Comparison of ENCODE assay signal across 1 cellular context in genomic region chr9:84838879-84839278, GRCh38.
TF ChIP-seq lines count a peak whose summit lies in the region.

No MANE protein-coding gene starts in this region.

TF ChIP-seq in GM12878, 131 proteins besides CTCF, POLR2A, EP300 and RAD21 (continued from another document):
- TF ChIP-seq ZBTB4 (CRISPR knock-in tag; IDR thresholded peaks at IDR 0.05), result no peak
- TF ChIP-seq PKNOX1 (IDR thresholded peaks at IDR 0.05), result peak; percentile 16; the same call in 1 of the 2 replicates
- TF ChIP-seq IRF4 (IDR thresholded peaks at IDR 0.05; ENCODE audit: low read depth, low read length), result peak; percentile 83; the same call in 1 of the 2 replicates
- peak; percentile 61; the same call in 1 of the 2 replicates for TF ChIP-seq JUNB (IDR thresholded peaks at IDR 0.05)
- no peak for TF ChIP-seq TCF7 (IDR thresholded peaks at IDR 0.05; ENCODE audit: borderline replicate concordance)
- peak; percentile 88 for TF ChIP-seq MLLT1 (IDR thresholded peaks at IDR 0.05)
- TF ChIP-seq BACH1 (IDR thresholded peaks at IDR 0.05; ENCODE audit: borderline replicate concordance), result peak; percentile 77
- TF ChIP-seq NR2F1 (conservative IDR thresholded peaks at IDR 0.05), result peak; percentile 76; the same call in 1 of the 2 replicates
- no peak for TF ChIP-seq CREB1 (IDR thresholded peaks at IDR 0.05; ENCODE audit: low read depth)
- no peak for TF ChIP-seq CBX5 (IDR thresholded peaks at IDR 0.05; ENCODE audit: low read depth)
- 0 out of 3 replicates have a peak, but pooled peaks have one; percentile 25 for TF ChIP-seq POU2F2 (IDR thresholded peaks at IDR 0.05; ENCODE audit: borderline replicate concordance, low read depth, low read length)
- no peak for TF ChIP-seq MXI1 (IDR thresholded peaks at IDR 0.05; ENCODE audit: low read depth, low read length)
- no peak for TF ChIP-seq ZNF207 (IDR thresholded peaks at IDR 0.05; ENCODE audit: borderline replicate concordance)
- TF ChIP-seq MYB (IDR thresholded peaks at IDR 0.05; ENCODE audit: borderline replicate concordance, low read depth, low read length), result no peak
- TF ChIP-seq STAT3 (IDR thresholded peaks at IDR 0.05; ENCODE audit: low read depth, low read length), result no peak
- peak; percentile 22; the same call in 1 of the 2 replicates for TF ChIP-seq PAX5 (IDR thresholded peaks at IDR 0.05; ENCODE audit: borderline replicate concordance, low read depth, low read length)
- no peak for TF ChIP-seq EZH2 (IDR thresholded peaks at IDR 0.05; ENCODE audit: borderline replicate concordance, control insufficient read depth, low read depth, low read length)
- TF ChIP-seq BRCA1 (IDR thresholded peaks at IDR 0.05; ENCODE audit: low read depth, low read length), result no peak
- peak; percentile 97 for TF ChIP-seq ATF7 (IDR thresholded peaks at IDR 0.05; ENCODE audit: low read depth)
- TF ChIP-seq NFXL1 (IDR thresholded peaks at IDR 0.05; ENCODE audit: borderline replicate concordance), result no peak
- peak; percentile 86 for TF ChIP-seq BMI1 (IDR thresholded peaks at IDR 0.05; ENCODE audit: borderline replicate concordance)
- no peak for TF ChIP-seq ATF3 (IDR thresholded peaks at IDR 0.05; ENCODE audit: borderline replicate concordance, extremely low read depth, low read depth, low read length)
- TF ChIP-seq IKZF1 (conservative IDR thresholded peaks at IDR 0.05), result peak; percentile 63
- peak; percentile 77 for TF ChIP-seq JUND (IDR thresholded peaks at IDR 0.05; ENCODE audit: low read depth, low read length)
- TF ChIP-seq KDM1A (IDR thresholded peaks at IDR 0.05; ENCODE audit: borderline replicate concordance), result no peak
- no peak for TF ChIP-seq IRF3 (IDR thresholded peaks at IDR 0.05)
- no peak for TF ChIP-seq EGR1 (IDR thresholded peaks at IDR 0.05; ENCODE audit: borderline replicate concordance in 1 of 2, low read depth in 2 of 2, low read length in 2 of 2)
- no peak for TF ChIP-seq MAX (IDR thresholded peaks at IDR 0.05; ENCODE audit: low read depth, low read length)
- TF ChIP-seq ATF2 (IDR thresholded peaks at IDR 0.05; ENCODE audit: low read length), result peak; percentile 82
- TF ChIP-seq ZNF24 (IDR thresholded peaks at IDR 0.05), result peak; percentile 97
- no peak for TF ChIP-seq HDAC2 (IDR thresholded peaks at IDR 0.05)
- peak; percentile 97 for TF ChIP-seq BCL11A (IDR thresholded peaks at IDR 0.05; ENCODE audit: low read depth, low read length)
- TF ChIP-seq HDGF (IDR thresholded peaks at IDR 0.05), result no peak
